ENCODE assay signal across 29 cellular contexts in genomic region chr17:4488989-4489595, GRCh38. TPM values are rescaled to one million over a fixed set of nuclear protein-coding genes. Genes with fewer than 3 reads are reported as not detected.
DNase-seq lines count a peak whose midpoint lies in the region; ATAC-seq and TF ChIP-seq lines count a peak whose summit lies in the region.
"Had no signal": no experiment of that assay in that cellular context is flagged by ENCODE, and none has a peak within 500 bp of the region (broad histone marks: within the 10 kb centered on the region; RNA-seq: fewer than 3 reads in every experiment).

No MANE protein-coding gene starts in this region.

- H3K27me3 ChIP-seq in BLaER1 treated with 17β-estradiol and CSF1 and Interleukin-3, amounts not matched to agents 10 nM and 100 nM, result no peaks in the 10 kb centered on the region
- H3K27me3 ChIP-seq in PC-9 (ENCODE audit: insufficient read depth, low read depth), result no peaks in the 10 kb centered on the region
- no peaks in the 10 kb centered on the region for H3K27me3 ChIP-seq in osteoblast (ENCODE audit: insufficient read depth, low read length)

- DNase-seq in PC-9 (peak; percentile 41 to 83), iris pigment epithelial cell (ENCODE audit: low read depth) (peak; percentile 37), osteoblast (ENCODE audit: insufficient read length, low spot score, missing footprints) (peak; percentile 62), DMS153 treated with DMSO at 0.1 percent for 48 hours (lab: John Stamatoyannopoulos, UW; ENCODE audit: unreplicated experiment) (no peak)
- DNase-seq in stimulated activated effector memory CD8-positive, alpha-beta T cell treated with anti-CD3 and anti-CD28 coated beads, Interleukin-12 subunit alpha, Interleukin-12 subunit beta, amount 100 ng/mL, for 72 hours (ENCODE audit: low spot score in 2 of 2), result no peak
- DNase-seq: activated CD4-positive, alpha-beta T cell treated with anti-CD3 and anti-CD28 coated beads for 4 hours; activated gamma-delta T cell; activated T-cell treated with anti-CD3 and anti-CD28 coated beads, Interleukin-2, amount 50 U/mL, for 1 hour; cerebellar nuclear complex; COR-L47; glutamatergic neuron; left cardiac atrium; midbrain; naive thymus-derived CD4-positive, alpha-beta T cell; NCI-H1436 treated with DMSO at 0.1 percent for 48 hours; nucleus accumbens; retina; SIG-M5; small intestine; stimulated activated CD4-positive, alpha-beta T cell treated with anti-CD3 and anti-CD28 coated beads, Interleukin-1b, Interleukin-23, amount 100 ng/mL, for 48 hours; stimulated activated CD8-positive, alpha-beta memory T cell treated with anti-CD3 and anti-CD28 coated beads, Interleukin-4, amount 100 ng/mL, for 48 hours had no signal

- H3K4me3 ChIP-seq in BLaER1 treated with 17β-estradiol and CSF1 and Interleukin-3, amounts not matched to agents 10 nM and 100 nM, result no peak overlapping the region
- H3K4me3 ChIP-seq in PC-9 (peak overlapping the region; percentile 16; the same call in 1 of the 2 replicates), osteoblast (ENCODE audit: insufficient read depth, low read length) (no peak overlapping the region)

- H3K9me3 Mint-ChIP-seq in stimulated activated effector memory CD8-positive, alpha-beta T cell treated with anti-CD3 and anti-CD28 coated beads, Interleukin-12 subunit alpha, Interleukin-12 subunit beta, amount 100 ng/mL, for 72 hours, result no peaks in the 10 kb centered on the region
- H3K9me3 Mint-ChIP-seq: naive thymus-derived CD4-positive, alpha-beta T cell; type B pancreatic cell had no signal

- BruUV-seq in PC-9 (replicated peaks; lab: Mats Ljungman, UMichigan), result no TSS peak

- intact Hi-C loops in PC-9 (cut with micrococcal nuclease; ENCODE audit: unreplicated experiment), result no loop called here

- peak overlapping the region; percentile 62 to 96 (median 85); a peak in 20 of 22 replicates for H3K4me2 ChIP-seq in BLaER1 treated with 17β-estradiol and CSF1 and Interleukin-3, amounts not matched to agents 10 nM and 100 nM
- H3K4me2 ChIP-seq in PC-9, result peak overlapping the region; percentile 57
- H3K4me2 ChIP-seq in osteoblast (ENCODE audit: insufficient read depth, low read length), result no peak overlapping the region

- H3K4me3 Mint-ChIP-seq in stimulated activated effector memory CD8-positive, alpha-beta T cell treated with anti-CD3 and anti-CD28 coated beads, Interleukin-12 subunit alpha, Interleukin-12 subunit beta, amount 100 ng/mL, for 72 hours, result no peak overlapping the region
- H3K4me3 Mint-ChIP-seq: B cell, type B pancreatic cell had no signal

- no peak for ATAC-seq in stimulated activated effector memory CD8-positive, alpha-beta T cell treated with anti-CD3 and anti-CD28 coated beads, Interleukin-12 subunit alpha, Interleukin-12 subunit beta, amount 100 ng/mL, for 72 hours
- ATAC-seq in HG03196 (IDR thresholded peaks at IDR 0.05; ENCODE audit: unreplicated experiment) (no peak), HG03280 (IDR thresholded peaks at IDR 0.05; ENCODE audit: unreplicated experiment) (no peak)
- ATAC-seq: naive thymus-derived CD4-positive, alpha-beta T cell had no signal

- no peaks in the 10 kb centered on the region for H3K36me3 Mint-ChIP-seq in stimulated activated effector memory CD8-positive, alpha-beta T cell treated with anti-CD3 and anti-CD28 coated beads, Interleukin-12 subunit alpha, Interleukin-12 subunit beta, amount 100 ng/mL, for 72 hours
- H3K36me3 Mint-ChIP-seq: type B pancreatic cell had no signal

- no peak overlapping the region for H3K27ac Mint-ChIP-seq in stimulated activated effector memory CD8-positive, alpha-beta T cell treated with anti-CD3 and anti-CD28 coated beads, Interleukin-12 subunit alpha, Interleukin-12 subunit beta, amount 100 ng/mL, for 72 hours
- H3K27ac Mint-ChIP-seq: B cell had no signal

- H3K36me3 ChIP-seq in BLaER1 treated with 17β-estradiol and CSF1 and Interleukin-3, amounts not matched to agents 10 nM and 100 nM, result no peaks in the 10 kb centered on the region
- H3K36me3 ChIP-seq in PC-9 (ENCODE audit: low read depth) (no peaks in the 10 kb centered on the region), osteoblast (ENCODE audit: insufficient read depth, low read length) (no peaks in the 10 kb centered on the region)

- H3F3A ChIP-seq in PC-9 (ENCODE audit: insufficient read depth, low read depth), result peaks cover 71% of the 10 kb centered on the region

- CTCF ChIA-PET in PC-9 (lab: Charles Lee), result no interaction called here

- POLR2A ChIA-PET in PC-9 (lab: Charles Lee; ENCODE audit: unreplicated experiment), result no interaction called here

- H3K4me1 ChIP-seq in BLaER1 treated with 17β-estradiol and CSF1 and Interleukin-3, amounts not matched to agents 10 nM and 100 nM, result peaks cover 53 to 73% (median 68%) of the 10 kb centered on the region in 10 experiments
- H3K4me1 ChIP-seq in PC-9 (replicated peaks; ENCODE audit: insufficient read depth) (peaks cover 79% of the 10 kb centered on the region), osteoblast (ENCODE audit: insufficient read depth, low read length) (no peaks in the 10 kb centered on the region)

- no peaks in the 10 kb centered on the region for H3K9me2 ChIP-seq in PC-9 (ENCODE audit: insufficient read depth)

- no peaks in the 10 kb centered on the region for H3K9me3 ChIP-seq in BLaER1 treated with 17β-estradiol and CSF1 and Interleukin-3, amounts not matched to agents 10 nM and 100 nM (replicated peaks in 1 of 11)
- H3K9me3 ChIP-seq in PC-9 (ENCODE audit: insufficient read depth, low read depth) (no peaks in the 10 kb centered on the region), osteoblast (ENCODE audit: low read depth, low read length) (no peaks in the 10 kb centered on the region)

- H3K9ac ChIP-seq in BLaER1 treated with 17β-estradiol and CSF1 and Interleukin-3, amounts not matched to agents 10 nM and 100 nM, result peak overlapping the region in 3 of 11 experiments; percentile 11 to 26 (median 18); a peak in 2 of 22 replicates

- H3K4me1 Mint-ChIP-seq in stimulated activated effector memory CD8-positive, alpha-beta T cell treated with anti-CD3 and anti-CD28 coated beads, Interleukin-12 subunit alpha, Interleukin-12 subunit beta, amount 100 ng/mL, for 72 hours, result peaks cover 43% of the 10 kb centered on the region

- H3K27ac ChIP-seq in BLaER1 treated with 17β-estradiol and CSF1 and Interleukin-3, amounts not matched to agents 10 nM and 100 nM, result 0 out of 22 replicates have a peak overlapping the region, but pooled peaks of 1 of the 11 experiments have one; percentile 6
- H3K27ac ChIP-seq in PC-9, result peak overlapping the region; percentile 97
- H3K27ac ChIP-seq in osteoblast (ENCODE audit: low read depth, low read length), result no peak overlapping the region
- H3K27ac ChIP-seq: VCaP had no signal

- H2AFZ ChIP-seq in PC-9, result no peak overlapping the region
- no peak overlapping the region for H2AFZ ChIP-seq in osteoblast (ENCODE audit: low read length)

- H3K79me2 ChIP-seq in PC-9 (ENCODE audit: low read depth), result no peaks in the 10 kb centered on the region; the same call in 1 of the 2 replicates
- H3K79me2 ChIP-seq in osteoblast (ENCODE audit: insufficient read depth, low read length), result no peaks in the 10 kb centered on the region

- TF ChIP-seq CTCF in PC-9 (conservative IDR thresholded peaks at IDR 0.05), result no peak
- TF ChIP-seq CTCF in osteoblast (IDR thresholded peaks at IDR 0.05; ENCODE audit: extremely low read depth, low read depth, low read length), result no peak

- peaks cover 0 to 14% (median 0%) of the 10 kb centered on the region in 11 experiments; a peak in 5 of 22 replicates for H4K20me1 ChIP-seq in BLaER1 treated with 17β-estradiol and CSF1 and Interleukin-3, amounts not matched to agents 10 nM and 100 nM
- H4K20me1 ChIP-seq in PC-9 (ENCODE audit: insufficient read depth) (no peaks in the 10 kb centered on the region), osteoblast (ENCODE audit: insufficient read depth, low read length) (no peaks in the 10 kb centered on the region)

RNA-seq across cellular contexts. Expression of gene SPNS2, which starts 9.6 kb away (rescaled TPM):
- total RNA-seq in PC-9 (2021) (25.7 and 33.8 TPM in 2 replicates), osteoblast (under 0.01 TPM in 2 replicates)
- total RNA-seq: A673, B cell, Daoy had no signal

RNA-seq across cellular contexts. Expression of gene SPNS3, which starts 55.4 kb away (rescaled TPM):
- total RNA-seq in PC-9 (2021), result 14.8 and 15.9 TPM in 2 replicates
- not detected in 2 replicates for total RNA-seq in osteoblast
- total RNA-seq: A673 had no signal

Comparison
In these comparisons a context has a peak if more than half of its experiments do, and no peak if none do; other contexts are left out.
1. DNase-seq: peak in PC-9 (2 of 2), iris pigment epithelial cell (single experiment) and osteoblast (single experiment); none in stimulated activated effector memory CD8-positive, alpha-beta T cell treated with anti-CD3 and anti-CD28 coated beads, Interleukin-12 subunit alpha, Interleukin-12 subunit beta, amount 100 ng/mL, for 72 hours (0 of 2) and DMS153 treated with DMSO at 0.1 percent for 48 hours (single experiment).
2. RNA of gene SPNS2, which starts 9.6 kb away (total RNA-seq): 25.7 to 33.8 TPM in PC-9; under 0.01 TPM in osteoblast; every median in the first group is over 10 times any median in the second.
3. RNA of gene SPNS3, which starts 55.4 kb away (total RNA-seq): 14.8 to 15.9 TPM in PC-9; not detected in osteoblast; every median in the first group is over 10 times any median in the second.